Comparison of ENCODE assay signal across 9 cellular contexts in genomic region chr2:46780801-46781445, GRCh38.
DNase-seq lines count a peak whose midpoint lies in the region; ATAC-seq and TF ChIP-seq lines count a peak whose summit lies in the region.
"Had no signal": no experiment of that assay in that cellular context is flagged by ENCODE, and none has a peak within 500 bp of the region (broad histone marks: within the 10 kb centered on the region; RNA-seq: fewer than 3 reads in every experiment).

No MANE protein-coding gene starts in this region.

- ATAC-seq in omental fat pad (ENCODE audit: low FRiP score), result peak; percentile 42
- no peak for ATAC-seq in GM21737 (IDR thresholded peaks at IDR 0.05; ENCODE audit: unreplicated experiment)

- intact Hi-C loops in esophagus squamous epithelium (cut with DNase I), result no loop called here

- no peaks in the 10 kb centered on the region for H3K36me3 ChIP-seq in esophagus squamous epithelium

- H3K4me1 ChIP-seq in esophagus squamous epithelium, result peaks cover 0 to 35% (median 24%) of the 10 kb centered on the region in 3 donors

- DNase-seq in DMS 273 treated with DMSO at 0.1 percent for 48 hours (lab: John Stamatoyannopoulos, UW) (peak; percentile 82), NCI-H524 (lab: John Stamatoyannopoulos, UW) (peak; percentile 79 to 95), esophagus squamous epithelium (lab: John Stamatoyannopoulos, UW) (no peak), omental fat pad (ENCODE audit: low spot score) (no peak), NCI-H345 (lab: John Stamatoyannopoulos, UW) (no peak), NCI-H146 treated with DMSO at 0.1 percent for 48 hours (lab: John Stamatoyannopoulos, UW; ENCODE audit: unreplicated experiment) (no peak)
- DNase-seq in activated naive CD4-positive, alpha-beta T cell (lab: John Stamatoyannopoulos, UW), result no peak
- DNase-seq: T-helper 1 cell had no signal

- TF ChIP-seq CTCF in esophagus squamous epithelium (IDR thresholded peaks at IDR 0.05) (no peak), omental fat pad (IDR thresholded peaks at IDR 0.05) (no peak)

- WGBS in esophagus squamous epithelium, 2 donors, result 60 to 80% methylated on average over 1 to 11 of the region's 15 CpGs

- no peaks in the 10 kb centered on the region for H3K9me3 ChIP-seq in esophagus squamous epithelium

- H3K27ac ChIP-seq in esophagus squamous epithelium, result peak overlapping the region in 3 of 4 donors; percentile 22 to 73 (median 64)

- H3K4me3 ChIP-seq in esophagus squamous epithelium, result no peak overlapping the region

- H3K27me3 ChIP-seq in esophagus squamous epithelium, result no peaks in the 10 kb centered on the region

- no peak for TF ChIP-seq POLR2A in esophagus squamous epithelium (IDR thresholded peaks at IDR 0.05)

Comparison
In these comparisons a context has a peak if more than half of its experiments do, and no peak if none do; other contexts are left out.
1. DNase-seq: peak in DMS 273 treated with DMSO at 0.1 percent for 48 hours (single experiment) and NCI-H524 (2 of 2); none in esophagus squamous epithelium (single experiment), omental fat pad (single experiment), NCI-H345 (single experiment), NCI-H146 treated with DMSO at 0.1 percent for 48 hours (single experiment) and activated naive CD4-positive, alpha-beta T cell (0 of 4).